In the genomic region with DNA sequence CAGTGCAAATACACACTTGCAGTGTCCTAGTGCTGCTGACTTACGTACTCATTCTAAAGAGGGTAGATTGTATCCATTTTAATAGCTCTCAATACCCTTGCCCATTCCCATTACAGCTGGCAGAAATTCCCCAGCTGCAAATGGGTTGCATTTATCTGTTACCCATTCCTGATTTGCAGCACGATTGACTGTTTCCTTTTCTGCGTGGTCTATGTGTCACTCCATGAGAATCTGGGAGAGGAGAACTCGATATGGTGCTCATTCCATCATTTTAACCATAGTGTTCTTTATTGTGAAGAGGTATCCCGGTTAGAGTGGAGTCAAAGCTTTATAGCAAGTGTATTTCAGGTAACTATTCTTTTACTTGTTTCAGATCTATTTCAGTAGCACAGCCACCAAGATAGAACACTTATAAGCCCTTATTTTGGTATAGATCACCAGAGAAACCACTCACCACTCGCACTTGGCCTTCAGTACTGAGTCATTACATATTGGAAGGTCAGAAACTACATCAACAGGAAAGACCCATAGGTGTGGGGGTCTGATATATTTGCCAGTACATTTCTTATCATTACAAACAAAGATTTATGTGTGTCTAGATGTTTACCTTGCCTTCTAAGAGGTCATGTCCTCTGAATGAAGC, we compare ENCODE assay signal across 12 cellular contexts.
DNase-seq lines count a peak whose midpoint lies in the region; ATAC-seq and TF ChIP-seq lines count a peak whose summit lies in the region.
"Had no signal": no experiment of that assay in that cellular context is flagged by ENCODE, and none has a peak within 500 bp of the region (broad histone marks: within the 10 kb centered on the region; RNA-seq: fewer than 3 reads in every experiment).

No MANE protein-coding gene starts in this region.

- H3K27ac ChIP-seq in PC-9 (0 out of 2 replicates have a peak overlapping the region, but pooled peaks have one; percentile 1), psoas muscle (no peak overlapping the region)
- H3K27ac ChIP-seq: foreskin keratinocyte had no signal

- no peaks in the 10 kb centered on the region for H4K20me1 ChIP-seq in PC-9 (ENCODE audit: insufficient read depth)

- DNase-seq in PC-9 (no peak), NCI-H345 treated with DMSO at 0.1 percent for 48 hours (lab: John Stamatoyannopoulos, UW; ENCODE audit: unreplicated experiment) (no peak), NCI-H1436 treated with DMSO at 0.1 percent for 48 hours (lab: John Stamatoyannopoulos, UW) (no peak), psoas muscle (no peak)
- no peak for DNase-seq in activated naive CD4-positive, alpha-beta T cell treated with anti-CD3 and anti-CD28 coated beads, Interleukin-2, amount 50 U/mL, for 72 hours (ENCODE audit: low spot score in 2 of 2)
- DNase-seq: foreskin keratinocyte, MG63, retina had no signal

- no TSS peak for BruUV-seq in PC-9 (replicated peaks; lab: Mats Ljungman, UMichigan)

- H2AFZ ChIP-seq in PC-9, result peak overlapping the region; percentile 67; the same call in 1 of the 2 replicates

- H3K4me2 ChIP-seq in PC-9, result no peak overlapping the region

- WGBS in psoas muscle, 3 donors, result 72 to 74% (median 73%) methylated on average over 6 of the region's 6 CpGs

- H3F3A ChIP-seq in PC-9 (ENCODE audit: insufficient read depth, low read depth), result 0 out of 2 replicates have a peak, but pooled peaks cover 3% of the 10 kb centered on the region

- H3K4me1 ChIP-seq in PC-9 (replicated peaks; ENCODE audit: insufficient read depth) (0 out of 2 replicates have a peak, but pooled peaks cover 9% of the 10 kb centered on the region), psoas muscle (no peaks in the 10 kb centered on the region)
- H3K4me1 ChIP-seq: foreskin keratinocyte had no signal

- H3K9me3 ChIP-seq in PC-9 (ENCODE audit: insufficient read depth, low read depth), result peaks cover 4% of the 10 kb centered on the region; the same call in 1 of the 2 replicates
- no peaks in the 10 kb centered on the region for H3K9me3 ChIP-seq in psoas muscle
- H3K9me3 ChIP-seq: MG63 had no signal

- no peaks in the 10 kb centered on the region for H3K9me2 ChIP-seq in PC-9 (ENCODE audit: insufficient read depth)

- TF ChIP-seq CTCF in PC-9 (conservative IDR thresholded peaks at IDR 0.05) (no peak), psoas muscle (IDR thresholded peaks at IDR 0.05) (no peak)

- no peaks in the 10 kb centered on the region for H3K79me2 ChIP-seq in PC-9 (ENCODE audit: low read depth)

- POLR2A ChIA-PET in PC-9 (lab: Charles Lee; ENCODE audit: unreplicated experiment), result no interaction called here

- H3K9me3 Mint-ChIP-seq in activated naive CD4-positive, alpha-beta T cell treated with anti-CD3 and anti-CD28 coated beads, Interleukin-2, amount 50 U/mL, for 72 hours, result peaks cover 0 to 4% of the 10 kb centered on the region in 2 donors

- H3K36me3 Mint-ChIP-seq in activated naive CD4-positive, alpha-beta T cell treated with anti-CD3 and anti-CD28 coated beads, Interleukin-2, amount 50 U/mL, for 72 hours, result no peaks in the 10 kb centered on the region

- H3K27me3 ChIP-seq in PC-9 (ENCODE audit: insufficient read depth, low read depth), result no peaks in the 10 kb centered on the region
- no peaks in the 10 kb centered on the region for H3K27me3 ChIP-seq in psoas muscle (ENCODE audit: insufficient read depth in 3 of 3, low read length in 2 of 3)
- H3K27me3 ChIP-seq: foreskin keratinocyte, MG63 had no signal

- H3K36me3 ChIP-seq in PC-9 (ENCODE audit: low read depth), result no peaks in the 10 kb centered on the region
- no peaks in the 10 kb centered on the region for H3K36me3 ChIP-seq in psoas muscle (ENCODE audit: insufficient read depth in 1 of 2, low read depth in 1 of 2)

- peak; percentile 69 for ATAC-seq in GM18502 (IDR thresholded peaks at IDR 0.05; ENCODE audit: poor library complexity, unreplicated experiment)
- ATAC-seq in GM21381 (IDR thresholded peaks at IDR 0.05; ENCODE audit: unreplicated experiment), result peak; percentile 68
- ATAC-seq in HG03045 (IDR thresholded peaks at IDR 0.05; ENCODE audit: unreplicated experiment), result peak; percentile 67
- no peak for ATAC-seq in activated naive CD4-positive, alpha-beta T cell treated with anti-CD3 and anti-CD28 coated beads, Interleukin-2, amount 50 U/mL, for 72 hours
- no peak for ATAC-seq in psoas muscle
- ATAC-seq: foreskin keratinocyte had no signal

- H3K4me3 ChIP-seq in PC-9 (no peak overlapping the region), psoas muscle (no peak overlapping the region)
- H3K4me3 ChIP-seq: lung, MG63 had no signal

- H3K27ac Mint-ChIP-seq in activated naive CD4-positive, alpha-beta T cell treated with anti-CD3 and anti-CD28 coated beads, Interleukin-2, amount 50 U/mL, for 72 hours, result no peak overlapping the region

- intact Hi-C loops in PC-9 (cut with micrococcal nuclease; ENCODE audit: unreplicated experiment) (no loop called here), psoas muscle (cut with DNase I) (no loop called here)

- CTCF ChIA-PET in PC-9 (lab: Charles Lee), result no interaction called here

Comparison
In these comparisons a context has a peak if more than half of its experiments do, and no peak if none do; other contexts are left out.
1. ATAC-seq: peak in GM18502 (single experiment), GM21381 (single experiment) and HG03045 (single experiment); none in activated naive CD4-positive, alpha-beta T cell treated with anti-CD3 and anti-CD28 coated beads, Interleukin-2, amount 50 U/mL, for 72 hours (0 of 2) and psoas muscle (0 of 4).